Comparison of ENCODE assay signal across 8 cellular contexts in the genomic region with DNA sequence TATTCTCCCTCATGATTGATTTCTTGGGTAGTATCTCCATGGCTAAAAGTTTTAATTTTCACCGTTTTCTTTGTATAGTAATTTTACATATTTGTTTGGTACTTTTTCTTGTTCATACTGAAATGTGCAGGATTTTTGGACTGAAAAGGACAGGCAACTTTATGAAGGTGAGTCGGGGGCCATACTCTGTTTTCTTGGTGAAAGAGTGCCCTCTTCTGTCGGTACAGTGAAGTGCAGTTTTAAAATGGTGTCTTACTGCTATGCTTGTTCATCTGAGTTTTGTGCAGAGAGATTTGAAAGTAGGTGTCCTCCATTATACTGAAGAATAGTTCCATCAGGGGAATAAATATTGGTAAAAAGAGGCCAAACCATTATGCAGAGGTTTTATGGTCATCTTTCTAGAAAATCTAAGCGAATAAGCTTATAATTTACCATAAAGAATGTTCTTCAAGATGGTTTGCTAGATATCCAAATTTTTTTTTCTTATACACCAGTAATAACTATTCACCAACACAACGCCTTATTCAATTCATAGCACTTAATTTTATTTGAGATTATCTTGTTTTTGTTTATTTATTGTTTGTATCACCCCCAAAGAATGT. TPM values are rescaled to one million over a fixed set of nuclear protein-coding genes. Genes with fewer than 3 reads are reported as not detected.
DNase-seq lines count a peak whose midpoint lies in the region; ATAC-seq lines count a peak whose summit lies in the region.

No MANE protein-coding gene starts in this region.

- DNase-seq in DMS79 treated with DMSO at 0.1 percent for 48 hours (lab: John Stamatoyannopoulos, UW) (peak; percentile 17), DMS79 (lab: John Stamatoyannopoulos, UW) (no peak), NCI-H1105 treated with DMSO at 0.1 percent for 48 hours (lab: John Stamatoyannopoulos, UW) (peak; percentile 65), amniotic epithelial cell (ENCODE audit: low read depth) (peak; percentile 34), left colon (no peak), NCI-H510A treated with DMSO at 0.1 percent for 48 hours (lab: John Stamatoyannopoulos, UW) (no peak)

- ATAC-seq in GM21447 (IDR thresholded peaks at IDR 0.05; ENCODE audit: unreplicated experiment) = peak; percentile 65
- peak; percentile 40 for ATAC-seq in left colon
- ATAC-seq in HG02678 (IDR thresholded peaks at IDR 0.05; ENCODE audit: unreplicated experiment) = no peak

- intact Hi-C loops in left colon (cut with DNase I, micrococcal nuclease) = loop anchor here in 1 of 2 donors (5.0 kb wide), 1 partner anchor 61 kb away; no protein-coding TSS in a partner anchor

RNA-seq across cellular contexts. Expression of a gene that starts 8.7 kb away (rescaled TPM):
- total RNA-seq in left colon = not detected

RNA-seq across cellular contexts. Expression of a gene that starts 36.3 kb away (rescaled TPM):
- total RNA-seq in left colon = not detected

Comparison
In these comparisons a context has a peak if more than half of its experiments do, and no peak if none do; other contexts are left out.
1. DNase-seq: peak in DMS79 treated with DMSO at 0.1 percent for 48 hours (single experiment), NCI-H1105 treated with DMSO at 0.1 percent for 48 hours (single experiment) and amniotic epithelial cell (single experiment); none in DMS79 (single experiment), left colon (0 of 2) and NCI-H510A treated with DMSO at 0.1 percent for 48 hours (single experiment).